12 cellular contexts compared by ENCODE assay signal in the genomic region with DNA sequence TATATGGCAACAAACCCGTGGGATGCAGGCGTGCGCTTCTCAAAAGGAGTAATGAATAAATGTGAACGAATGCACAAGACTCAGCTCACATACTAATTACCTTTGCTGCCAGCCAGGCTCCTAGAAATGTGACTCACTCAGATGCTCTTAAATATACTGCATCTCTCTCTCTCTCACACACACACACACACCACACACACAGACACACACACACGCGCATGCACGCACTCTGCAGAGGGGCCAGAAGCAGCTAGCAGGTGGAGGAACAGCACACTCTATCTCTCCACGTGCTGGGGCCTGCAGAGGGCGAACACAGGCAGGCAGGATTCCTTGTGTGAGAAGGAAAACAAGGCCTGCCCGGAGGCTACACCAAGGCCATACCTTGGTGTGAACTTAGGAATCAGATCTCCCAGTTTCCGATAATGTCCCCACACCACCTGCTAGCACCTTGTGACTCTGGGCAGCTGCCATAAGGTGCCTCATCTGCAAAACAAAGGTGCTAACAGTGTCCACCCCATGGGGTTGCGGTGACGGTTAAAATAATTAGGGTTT. TPM values are rescaled to one million over a fixed set of nuclear protein-coding genes. Genes with fewer than 3 reads are reported as not detected.
A peak's percentile ranks its signal among the peaks of the same experiment; 100 is the strongest.
DNase-seq lines count a peak whose midpoint lies in the region; ATAC-seq, FAIRE-seq and TF ChIP-seq lines count a peak whose summit lies in the region.
"Had no signal": no experiment of that assay in that cellular context is flagged by ENCODE, and none has a peak within 500 bp of the region (broad histone marks: within the 10 kb centered on the region; RNA-seq: fewer than 3 reads in every experiment).

No MANE protein-coding gene starts in this region.

- DNase-seq in HPDE6-E6E7 (ENCODE audit: extremely low spot score) (peak; percentile 54), NCI-H510A treated with DMSO at 0.1 percent for 48 hours (lab: John Stamatoyannopoulos, UW) (peak; percentile 75), esophagus squamous epithelium (lab: John Stamatoyannopoulos, UW) (no peak), retinal pigment epithelial cell (ENCODE audit: low read depth) (peak; percentile 55), kidney (no peak), T-helper 1 cell (no peak)
- DNase-seq: activated CD8-positive, alpha-beta T cell treated with anti-CD3 and anti-CD28 coated beads, Interleukin-2, amount 10 ng/mL, durations not matched to agents 7 days and 5 days; effector CD8-positive, alpha-beta T cell; NCI-H187 treated with DMSO at 0.1 percent for 48 hours had no signal

- FAIRE-seq in kidney (lab: Jason Lieb, UNC), result no peak

- no peak for TF ChIP-seq CTCF in esophagus squamous epithelium (IDR thresholded peaks at IDR 0.05)
- TF ChIP-seq CTCF in retinal pigment epithelial cell (conservative IDR thresholded peaks at IDR 0.05; ENCODE audit: low read depth, low read length), result peak; percentile 16
- TF ChIP-seq CTCF in kidney (IDR thresholded peaks at IDR 0.05; ENCODE audit: borderline replicate concordance, extremely low read depth, insufficient read depth), result no peak

- no peak overlapping the region for H3K4me3 ChIP-seq in esophagus squamous epithelium
- H3K4me3 ChIP-seq in retinal pigment epithelial cell (ENCODE audit: low read length), result no peak overlapping the region
- no peak overlapping the region for H3K4me3 ChIP-seq in kidney (ENCODE audit: low read length in 2 of 2)
- H3K4me3 ChIP-seq: mucosa of descending colon had no signal

- no peak for ATAC-seq in HG03565 (IDR thresholded peaks at IDR 0.05; ENCODE audit: unreplicated experiment)
- no peak for ATAC-seq in GM19397 (IDR thresholded peaks at IDR 0.05; ENCODE audit: unreplicated experiment)
- ATAC-seq: activated CD8-positive, alpha-beta T cell treated with anti-CD3 and anti-CD28 coated beads, Interleukin-2, amount 10 ng/mL, durations not matched to agents 7 days and 5 days; mucosa of descending colon had no signal

- no peaks in the 10 kb centered on the region for H3K36me3 ChIP-seq in esophagus squamous epithelium
- H3K36me3 ChIP-seq in kidney (ENCODE audit: control insufficient read depth in 1 of 2, insufficient read depth in 2 of 2, low read length in 2 of 2), result peaks cover 0 to 4% of the 10 kb centered on the region in 2 donors

- peaks cover 0 to 19% (median 0%) of the 10 kb centered on the region in 4 donors for H3K27me3 ChIP-seq in esophagus squamous epithelium

- no peak overlapping the region for H3K9ac ChIP-seq in kidney (ENCODE audit: low read length in 2 of 2)

- H3K4me1 ChIP-seq in esophagus squamous epithelium (peaks cover 17 to 73% (median 25%) of the 10 kb centered on the region in 3 donors), kidney (ENCODE audit: control insufficient read depth in 1 of 2, insufficient read depth in 1 of 2, low read depth in 1 of 2, low read length in 2 of 2) (peaks cover 0 to 20% of the 10 kb centered on the region in 2 donors)

- intact Hi-C loops in esophagus squamous epithelium (cut with DNase I), result no loop called here
- intact Hi-C loops in kidney (cut with DNase I), result no loop called here

- WGBS in esophagus squamous epithelium, 2 donors, result 35 to 38% methylated on average over 11 to 13 of the region's 13 CpGs

- H3K27ac ChIP-seq in esophagus squamous epithelium (peak overlapping the region in 3 of 4 donors; percentile 31 to 60 (median 58)), kidney (ENCODE audit: low read depth in 2 of 2, low read length in 2 of 2) (peak overlapping the region in 1 of 2 donors; percentile 32)

- no peaks in the 10 kb centered on the region for H3K9me3 ChIP-seq in esophagus squamous epithelium
- no peaks in the 10 kb centered on the region for H3K9me3 ChIP-seq in kidney (ENCODE audit: control insufficient read depth in 1 of 2, low read length in 2 of 2)
- H3K9me3 ChIP-seq: mucosa of descending colon had no signal

- no peak for TF ChIP-seq POLR2A in esophagus squamous epithelium (IDR thresholded peaks at IDR 0.05)

RNA-seq across cellular contexts. Expression of gene GPRC5B, which starts 5.3 kb away (rescaled TPM):
- total RNA-seq in esophagus squamous epithelium, result 10 to 100 TPM in 2 of 4 donors, 1 to 10 TPM in 2; 1.9 to 26.1 (median 8.4) TPM
- 53.1 TPM for total RNA-seq in kidney
- 66.3 TPM for polyA plus RNA-seq in kidney (ENCODE audit: insufficient read depth, low read depth, low replicate concordance)
- total RNA-seq: activated CD8-positive, alpha-beta T cell treated with anti-CD3 and anti-CD28 coated beads, Interleukin-2, amount 10 ng/mL, durations not matched to agents 7 days and 5 days had no signal

Comparison
In these comparisons a context has a peak if more than half of its experiments do, and no peak if none do; other contexts are left out.
1. DNase-seq: peak in HPDE6-E6E7 (single experiment), NCI-H510A treated with DMSO at 0.1 percent for 48 hours (single experiment) and retinal pigment epithelial cell (single experiment); none in esophagus squamous epithelium (single experiment), kidney (single experiment) and T-helper 1 cell (0 of 5).